ENCODE assay signal across 26 cellular contexts in the genomic region with DNA sequence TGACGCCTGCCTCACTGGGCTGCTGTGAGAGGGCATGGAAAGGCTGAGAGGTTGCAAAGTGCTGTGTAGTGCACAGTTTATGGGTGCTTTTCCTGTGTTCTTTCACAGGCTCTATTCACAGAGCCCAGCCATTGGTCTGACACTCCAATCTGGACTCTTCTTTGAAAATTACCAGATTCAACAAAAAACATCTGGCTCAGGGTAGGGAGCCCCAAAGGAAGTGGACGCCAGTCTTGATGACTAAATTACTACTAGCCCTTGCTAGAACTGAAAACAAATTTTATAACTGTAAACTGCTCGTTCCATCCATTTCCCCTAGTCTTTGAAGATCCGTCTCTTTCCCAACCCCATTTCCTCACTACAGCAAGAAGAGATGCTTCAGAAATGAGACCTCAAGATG.
DNase-seq lines count a peak whose midpoint lies in the region; TF ChIP-seq lines count a peak whose summit lies in the region.
"Had no signal": no experiment of that assay in that cellular context is flagged by ENCODE, and none has a peak within 500 bp of the region (broad histone marks: within the 10 kb centered on the region; RNA-seq: fewer than 3 reads in every experiment).

No MANE protein-coding gene starts in this region.

- no peak overlapping the region for H3K4me3 Mint-ChIP-seq in nephron
- H3K4me3 Mint-ChIP-seq: activated CD4-positive, alpha-beta memory T cell treated with anti-CD3 and anti-CD28 coated beads for 36 hours; activated naive CD4-positive, alpha-beta T cell treated with anti-CD3 and anti-CD28 coated beads for 36 hours; activated T-helper 1 cell treated with anti-CD3 and anti-CD28 coated beads, Interleukin-12 subunit alpha, Interleukin-12 subunit beta, Interleukin-2, Interleukin-4 antibody, amounts not matched to agents 30 ng/mL and 10 ng/mL and 1 ng/mL, durations not matched to agents 14 hours and 24 hours and 36 hours; stimulated activated naive CD8-positive, alpha-beta T cell treated with anti-CD3 and anti-CD28 coated beads, Interleukin-15, amount 100 ng/mL, for 72 hours; T-cell had no signal

- no peak overlapping the region for H3K4me3 ChIP-seq in AG10803 (ENCODE audit: low read length)
- no peak overlapping the region for H3K4me3 ChIP-seq in fibroblast of villous mesenchyme (ENCODE audit: low read depth, low read length)
- no peak overlapping the region for H3K4me3 ChIP-seq in sigmoid colon
- H3K4me3 ChIP-seq: hepatocyte, Peyer's patch, SJCRH30, thyroid gland had no signal

- intact Hi-C loops in sigmoid colon (cut with DNase I), result no loop called here

- no peaks in the 10 kb centered on the region for H3K9me3 Mint-ChIP-seq in nephron
- H3K9me3 Mint-ChIP-seq: activated CD4-positive, alpha-beta memory T cell treated with anti-CD3 and anti-CD28 coated beads for 36 hours; activated naive CD4-positive, alpha-beta T cell treated with anti-CD3 and anti-CD28 coated beads for 36 hours; activated T-helper 1 cell treated with anti-CD3 and anti-CD28 coated beads, Interleukin-12 subunit alpha, Interleukin-12 subunit beta, Interleukin-2, Interleukin-4 antibody, amounts not matched to agents 30 ng/mL and 10 ng/mL and 1 ng/mL, durations not matched to agents 14 hours and 24 hours and 36 hours had no signal

- no peaks in the 10 kb centered on the region for H3K9me3 ChIP-seq in sigmoid colon
- H3K9me3 ChIP-seq: neutrophil, Peyer's patch, SJCRH30, thyroid gland had no signal

- in situ Hi-C loops in ACHN (cut with HindIII; ENCODE audit: low pct_ligation_motif_present, low pct_unique_long_range_greater_than_20kb, low sequenced_read_pairs), result no loop called here

- no peak for TF ChIP-seq CTCF in AG10803 (conservative IDR thresholded peaks at IDR 0.05; ENCODE audit: low read length)
- no peak for TF ChIP-seq CTCF in fibroblast of villous mesenchyme (IDR thresholded peaks at IDR 0.05; ENCODE audit: insufficient read depth, low read depth, low read length)
- no peak for TF ChIP-seq CTCF in nephron (IDR thresholded peaks at IDR 0.05; ENCODE audit: unreplicated experiment in 3 of 3)
- no peak for TF ChIP-seq CTCF in sigmoid colon (IDR thresholded peaks at IDR 0.05)

- H3K27me3 Mint-ChIP-seq in nephron (ENCODE audit: low read depth), result no peaks in the 10 kb centered on the region
- H3K27me3 Mint-ChIP-seq: activated CD4-positive, alpha-beta memory T cell treated with anti-CD3 and anti-CD28 coated beads for 36 hours; progenitor cell of endocrine pancreas; stimulated activated naive CD8-positive, alpha-beta T cell treated with anti-CD3 and anti-CD28 coated beads, Interleukin-15, amount 100 ng/mL, for 72 hours had no signal

- no peaks in the 10 kb centered on the region for H3K27me3 ChIP-seq in sigmoid colon
- H3K27me3 ChIP-seq: brain microvascular endothelial cell, foreskin keratinocyte, hepatocyte, neutrophil, Peyer's patch, SJCRH30, thyroid gland had no signal

- no peaks in the 10 kb centered on the region for H3K36me3 Mint-ChIP-seq in nephron (ENCODE audit: low read depth)
- H3K36me3 Mint-ChIP-seq: activated CD4-positive, alpha-beta memory T cell treated with anti-CD3 and anti-CD28 coated beads for 36 hours; T-cell had no signal

- peaks cover 32% of the 10 kb centered on the region for H3K4me1 Mint-ChIP-seq in nephron
- H3K4me1 Mint-ChIP-seq: stimulated activated naive CD8-positive, alpha-beta T cell treated with anti-CD3 and anti-CD28 coated beads, Interleukin-15, amount 100 ng/mL, for 72 hours; T-cell had no signal

- WGBS in sigmoid colon, 2 donors, result 60 to 73% methylated on average over 4 of the region's 4 CpGs

- H3K36me3 ChIP-seq in sigmoid colon, result no peaks in the 10 kb centered on the region
- H3K36me3 ChIP-seq: brain microvascular endothelial cell, neutrophil, Peyer's patch, SJCRH30, thyroid gland had no signal

- no peak for TF ChIP-seq EP300 in sigmoid colon (IDR thresholded peaks at IDR 0.05)

- no peak for TF ChIP-seq POLR2A in sigmoid colon (IDR thresholded peaks at IDR 0.05)

- H3K4me1 ChIP-seq in sigmoid colon, result no peaks in the 10 kb centered on the region
- H3K4me1 ChIP-seq: foreskin keratinocyte, Peyer's patch, thyroid gland had no signal

- H3K27ac ChIP-seq in sigmoid colon, result peak overlapping the region in 1 of 4 donors; percentile 56
- H3K27ac ChIP-seq: brain microvascular endothelial cell, foreskin keratinocyte, hepatocyte, neutrophil, Peyer's patch, thyroid gland had no signal

- peak overlapping the region; percentile 75 to 90 (median 83) for H3K27ac Mint-ChIP-seq in nephron
- H3K27ac Mint-ChIP-seq: activated CD4-positive, alpha-beta memory T cell treated with anti-CD3 and anti-CD28 coated beads for 36 hours; activated naive CD4-positive, alpha-beta T cell treated with anti-CD3 and anti-CD28 coated beads for 36 hours; activated T-helper 1 cell treated with anti-CD3 and anti-CD28 coated beads, Interleukin-12 subunit alpha, Interleukin-12 subunit beta, Interleukin-2, Interleukin-4 antibody, amounts not matched to agents 30 ng/mL and 10 ng/mL and 1 ng/mL, durations not matched to agents 14 hours and 24 hours and 36 hours; progenitor cell of endocrine pancreas; stimulated activated naive CD8-positive, alpha-beta T cell treated with anti-CD3 and anti-CD28 coated beads, Interleukin-15, amount 100 ng/mL, for 72 hours; T-cell had no signal

- DNase-seq in AG10803 (ENCODE audit: low read depth) (peak; percentile 94), HCEC 1CT (peak; percentile 33), fibroblast of villous mesenchyme (ENCODE audit: low read depth) (peak; percentile 76), NCI-H524 (lab: John Stamatoyannopoulos, UW) (no peak), NCI-H2081 treated with DMSO at 0.1 percent for 48 hours (lab: John Stamatoyannopoulos, UW) (no peak), ACHN (no peak), sigmoid colon (no peak)
- DNase-seq: activated CD4-positive, alpha-beta memory T cell treated with anti-CD3 and anti-CD28 coated beads for 36 hours; activated CD4-positive, CD25-positive, alpha-beta regulatory T cell treated with anti-CD3 and anti-CD28 coated beads, Interleukin-2, amount 50 U/mL, for 72 hours; activated CD8-positive, alpha-beta memory T cell treated with anti-CD3 and anti-CD28 coated beads, Interleukin-2, amount 50 U/mL, for 4 hours; activated naive CD4-positive, alpha-beta T cell treated with anti-CD3 and anti-CD28 coated beads for 36 hours; brain microvascular endothelial cell; foreskin keratinocyte; GOT3; NCI-H1694; NCI-H2171; Peyer's patch; SJCRH30; stimulated activated naive CD8-positive, alpha-beta T cell treated with anti-CD3 and anti-CD28 coated beads, Interleukin-15, amount 100 ng/mL, for 72 hours; T-cell; thyroid gland had no signal

Comparison
In these comparisons a context has a peak if more than half of its experiments do, and no peak if none do; other contexts are left out.
1. DNase-seq: peak in AG10803 (single experiment), HCEC 1CT (single experiment) and fibroblast of villous mesenchyme (single experiment); none in NCI-H524 (0 of 2), NCI-H2081 treated with DMSO at 0.1 percent for 48 hours (single experiment), ACHN (single experiment) and sigmoid colon (single experiment).